8 cellular contexts compared by ENCODE assay signal in genomic region chrX:109536439-109537323, GRCh38. TPM values are rescaled to one million over a fixed set of nuclear protein-coding genes. Genes with fewer than 3 reads are reported as not detected.
A peak's percentile ranks its signal among the peaks of the same experiment; 100 is the strongest.
DNase-seq lines count a peak whose midpoint lies in the region; ATAC-seq and TF ChIP-seq lines count a peak whose summit lies in the region.

NXT2 (plus strand) TSS chrX:109536844; CDS start chrX:109537007, 163 bp downstream.

- peak in 1 of 2 donors; percentile 88 for TF ChIP-seq EP300 in tibial nerve (IDR thresholded peaks at IDR 0.05)

- peak; percentile 11 to 61 for TF ChIP-seq POLR2A in tibial nerve (IDR thresholded peaks at IDR 0.05)

- H4K8ac ChIP-seq in trophoblast cell (ENCODE audit: low read depth, low read length), result peak within 1 kb of the TSS; percentile 91

- peaks cover 11 to 19% of the 10 kb centered on the region in 2 donors for H3K27me3 Mint-ChIP-seq in T-cell

- H2BK120ac ChIP-seq in trophoblast cell (ENCODE audit: insufficient read depth, low read length, poor library complexity), result peak within 1 kb of the TSS; percentile 61

- H3K79me1 ChIP-seq in trophoblast cell (ENCODE audit: low read length), result peaks cover 2% of the 10 kb centered on the region

- in situ Hi-C loops in GM13977 (cut with MboI; ENCODE audit: low pct_unique_long_range_greater_than_20kb, low sequenced_read_pairs, unreplicated experiment), result no loop called here

- ATAC-seq in HG02870 (IDR thresholded peaks at IDR 0.05; ENCODE audit: unreplicated experiment) (peak; percentile 96), T-cell (replicated peaks in 1 of 4) (peak; percentile 99 to 100 (median 99))

- H3K36me3 ChIP-seq in trophoblast cell (ENCODE audit: control insufficient read depth in 1 of 2, insufficient read depth in 2 of 2, low read length in 2 of 2) (no peaks in the 10 kb centered on the region), tibial nerve (no peaks in the 10 kb centered on the region)

- peak within 1 kb of the TSS; percentile 81 for H3K18ac ChIP-seq in trophoblast cell (ENCODE audit: low read length)

- H3K9ac ChIP-seq in trophoblast cell (ENCODE audit: low read length), result peak within 1 kb of the TSS; percentile 83

- H3K4me3 ChIP-seq in trophoblast cell (ENCODE audit: low read depth, low read length), result peak within 1 kb of the TSS; percentile 79
- peak within 1 kb of the TSS; percentile 35 to 60 (median 52) for H3K4me3 ChIP-seq in tibial nerve

- CTCF ChIA-PET in T-cell (lab: Charles Lee), result no interaction called here

- POLR2A ChIA-PET in T-cell (lab: Charles Lee), result interaction anchor here in 1 of 2 donors (0.6 to 0.9 kb wide), 4 partner anchors 160 to 1908 kb away, joined by 3 to 4 read pairs (median 4); partner anchors contain the start of gene PRPS1

- H3K4me2 ChIP-seq in trophoblast cell (ENCODE audit: low read length), result peak within 1 kb of the TSS; percentile 55

- peaks cover 6 to 25% (median 12%) of the 10 kb centered on the region in 3 donors for H3K4me1 Mint-ChIP-seq in T-cell

- no peak within 1 kb of the TSS for H3K4ac ChIP-seq in trophoblast cell (ENCODE audit: low read depth, low read length)

- H2BK12ac ChIP-seq in trophoblast cell (ENCODE audit: low read length), result no peak within 1 kb of the TSS

- H3K36me3 Mint-ChIP-seq in T-cell, result no peaks in the 10 kb centered on the region

- H4K91ac ChIP-seq in trophoblast cell (ENCODE audit: low read depth, low read length), result peak within 1 kb of the TSS; percentile 82

- H3K9me3 Mint-ChIP-seq in T-cell, result no peaks in the 10 kb centered on the region

- H3K23ac ChIP-seq in trophoblast cell (ENCODE audit: low read length), result no peak within 1 kb of the TSS

- H3K27me3 ChIP-seq in trophoblast cell (ENCODE audit: insufficient read depth, low read length), result no peaks in the 10 kb centered on the region
- peaks cover 0 to 7% of the 10 kb centered on the region in 2 donors for H3K27me3 ChIP-seq in tibial nerve

- 3 to 34% (median 3%) methylated on average over 37 to 43 of the region's 43 CpGs for WGBS in adipose tissue, 3 donors
- no CpG with 5 or more reads among the region's 43 CpGs for WGBS in trophoblast cell (ENCODE audit: extremely low coverage, insufficient coverage, insufficient read length)
- 4 to 35% methylated on average over 22 to 43 of the region's 43 CpGs for WGBS in tibial nerve, 2 donors

- H3K27ac Mint-ChIP-seq in T-cell, result peak within 1 kb of the TSS; percentile 99

- H3K9me3 ChIP-seq in trophoblast cell (ENCODE audit: insufficient read depth, low read depth, low read length), result no peaks in the 10 kb centered on the region
- H3K9me3 ChIP-seq in tibial nerve, result no peaks in the 10 kb centered on the region

- H3K27ac ChIP-seq in adipose tissue (ENCODE audit: low read depth, low read length), result peak within 1 kb of the TSS; percentile 86
- H3K27ac ChIP-seq in trophoblast cell (ENCODE audit: low read depth, low read length), result peak within 1 kb of the TSS; percentile 91
- peak within 1 kb of the TSS; percentile 82 to 94 (median 90) for H3K27ac ChIP-seq in tibial nerve

- no peak within 1 kb of the TSS for H2AK5ac ChIP-seq in trophoblast cell (ENCODE audit: low read length)

- peak; percentile 81 for DNase-seq in GM13977 (ENCODE audit: low spot score)
- peak; percentile 90 for DNase-seq in NCI-H146 (lab: John Stamatoyannopoulos, UW)
- DNase-seq in T-cell, result peak; percentile 54 to 87 (median 80)
- DNase-seq in cardiac septum (ENCODE audit: low spot score), result peak; percentile 95
- DNase-seq in trophoblast cell, result peak; percentile 80 to 83
- DNase-seq in tibial nerve (ENCODE audit: low spot score in 2 of 2), result peak; percentile 72 to 81

- H2BK5ac ChIP-seq in trophoblast cell (ENCODE audit: low read depth, low read length, poor library complexity), result peak within 1 kb of the TSS; percentile 50

- TF ChIP-seq CTCF in GM13977 (IDR thresholded peaks at IDR 0.05; ENCODE audit: extremely low read depth, insufficient read depth, missing control alignments) (no peak), tibial nerve (IDR thresholded peaks at IDR 0.05) (no peak)

- intact Hi-C loops in cardiac septum (cut with DNase I), result loop anchor here (10.0 kb wide), 1 partner anchor 98 kb away; no protein-coding TSS in a partner anchor

- H2AFZ ChIP-seq in trophoblast cell (ENCODE audit: insufficient read depth, low read length, poor library complexity), result peak within 1 kb of the TSS; percentile 77

- peak within 1 kb of the TSS; percentile 67 for H4K12ac ChIP-seq in trophoblast cell (ENCODE audit: low read depth, low read length)

- H3K14ac ChIP-seq in trophoblast cell (ENCODE audit: low read length), result peak within 1 kb of the TSS; percentile 42

- H3K79me2 ChIP-seq in trophoblast cell (ENCODE audit: control insufficient read depth, insufficient read depth, low read length, poor library complexity), result no peaks in the 10 kb centered on the region

- H3K4me3 Mint-ChIP-seq in T-cell, result peak within 1 kb of the TSS; percentile 88 to 91 (median 89)

- H3K4me1 ChIP-seq in trophoblast cell (ENCODE audit: control insufficient read depth in 1 of 2, insufficient read depth in 2 of 2, low read length in 2 of 2) (no peaks in the 10 kb centered on the region), tibial nerve (peaks cover 0 to 7% (median 0%) of the 10 kb centered on the region in 4 donors)

RNA-seq across cellular contexts. Expression of gene NXT2, which starts in this region (rescaled TPM):
- total RNA-seq in T-cell (1 to 10 TPM; 6.4 to 7.9 (median 6.9) TPM), cardiac septum (1.2 TPM), tibial nerve (10 to 100 TPM in 1 of 4 donors, 1 to 10 TPM in 3; 5.1 to 10.7 (median 7.8) TPM)
- 10 to 100 TPM in 1 of 3 donors, 1 to 10 TPM in 2; 2.9 to 11.2 (median 6.9) TPM for polyA plus RNA-seq in adipose tissue
- polyA plus RNA-seq in trophoblast cell (2013), result 7.3 and 7.7 TPM in 2 replicates

Comparison
In these comparisons a context has a peak if more than half of its experiments do, and no peak if none do; other contexts are left out.
1. Peak in every context shown above with its lines: DNase-seq, ATAC-seq, H3K4me3 ChIP-seq and H3K27ac ChIP-seq.